8 cellular contexts compared by ENCODE assay signal in genomic region chr13:110371550-110372465, GRCh38.
DNase-seq lines count a peak whose midpoint lies in the region; ATAC-seq and TF ChIP-seq lines count a peak whose summit lies in the region.

No MANE protein-coding gene starts in this region.

- TF ChIP-seq CTCF in fibroblast of the aortic adventitia (IDR thresholded peaks at IDR 0.05; ENCODE audit: insufficient read depth, low read length): no peak

- peak overlapping the region; percentile 44 for H3K4me3 Mint-ChIP-seq in stimulated activated naive B cell treated with anti-CD40 and anti-IgM and Interleukin-4, amounts not matched to agents 10 μg/mL and 1 μg/mL and 100 μg/mL, for 72 hours

- peak; percentile 19 for DNase-seq in fibroblast of the aortic adventitia (ENCODE audit: low read depth)
- DNase-seq in stimulated activated naive B cell treated with anti-CD40 and anti-IgM and Interleukin-4, amounts not matched to agents 10 μg/mL and 1 μg/mL and 100 μg/mL, for 72 hours: peak; percentile 26
- no peak for DNase-seq in 8988T
- DNase-seq in superior temporal gyrus (ENCODE audit: extremely low spot score): no peak
- DNase-seq in hypothalamus (lab: John Stamatoyannopoulos, UW): no peak

- H3K9me3 Mint-ChIP-seq in stimulated activated naive B cell treated with anti-CD40 and anti-IgM and Interleukin-4, amounts not matched to agents 10 μg/mL and 1 μg/mL and 100 μg/mL, for 72 hours: peaks cover 0 to 3% of the 10 kb centered on the region in 2 donors

- H3K27ac Mint-ChIP-seq in stimulated activated naive B cell treated with anti-CD40 and anti-IgM and Interleukin-4, amounts not matched to agents 10 μg/mL and 1 μg/mL and 100 μg/mL, for 72 hours: peak overlapping the region; percentile 92

- H3K4me1 Mint-ChIP-seq in stimulated activated naive B cell treated with anti-CD40 and anti-IgM and Interleukin-4, amounts not matched to agents 10 μg/mL and 1 μg/mL and 100 μg/mL, for 72 hours: peaks cover 9 to 13% of the 10 kb centered on the region in 2 donors

- peaks cover 0 to 3% of the 10 kb centered on the region in 2 donors for H3K36me3 Mint-ChIP-seq in stimulated activated naive B cell treated with anti-CD40 and anti-IgM and Interleukin-4, amounts not matched to agents 10 μg/mL and 1 μg/mL and 100 μg/mL, for 72 hours

- H3K4me3 ChIP-seq in fibroblast of the aortic adventitia (ENCODE audit: low read depth, low read length): no peak overlapping the region

- ATAC-seq in GM19438 (IDR thresholded peaks at IDR 0.05; ENCODE audit: low read depth, unreplicated experiment): peak; percentile 80
- ATAC-seq in HG03342 (IDR thresholded peaks at IDR 0.05; ENCODE audit: unreplicated experiment): peak; percentile 80
- peak; percentile 86 to 90 for ATAC-seq in stimulated activated naive B cell treated with anti-CD40 and anti-IgM and Interleukin-4, amounts not matched to agents 10 μg/mL and 1 μg/mL and 100 μg/mL, for 72 hours (replicated peaks)
- no peak for ATAC-seq in GM18519 (IDR thresholded peaks at IDR 0.05; ENCODE audit: low FRiP score, unreplicated experiment)

- peaks cover 19 to 26% of the 10 kb centered on the region in 2 donors for H3K27me3 Mint-ChIP-seq in stimulated activated naive B cell treated with anti-CD40 and anti-IgM and Interleukin-4, amounts not matched to agents 10 μg/mL and 1 μg/mL and 100 μg/mL, for 72 hours

Comparison
In these comparisons a context has a peak if more than half of its experiments do, and no peak if none do; other contexts are left out.
1. DNase-seq: peak in fibroblast of the aortic adventitia (single experiment) and stimulated activated naive B cell treated with anti-CD40 and anti-IgM and Interleukin-4, amounts not matched to agents 10 μg/mL and 1 μg/mL and 100 μg/mL, for 72 hours (single experiment); none in 8988T (single experiment), superior temporal gyrus (single experiment) and hypothalamus (0 of 51).